ENCODE assay signal across 1 cellular context in genomic region chr1:71080178-71080781, GRCh38.
TF ChIP-seq lines count a peak whose summit lies in the region.

No MANE protein-coding gene starts in this region.

TF ChIP-seq in GM23338, 12 proteins besides CTCF, POLR2A, EP300 and RAD21 (continued from another document):
- TF ChIP-seq REST (IDR thresholded peaks at IDR 0.05; ENCODE audit: unreplicated experiment) (no peak), EZH2 (IDR thresholded peaks at IDR 0.05; ENCODE audit: low read depth, unreplicated experiment) (no peak), CREB1 (CRISPR knock-in tag; IDR thresholded peaks at IDR 0.05; ENCODE audit: low read depth) (no peak), JUNB (IDR thresholded peaks at IDR 0.05; ENCODE audit: unreplicated experiment) (no peak), ETS1 (IDR thresholded peaks at IDR 0.05) (no peak), ZNF462 (CRISPR knock-in tag; IDR thresholded peaks at IDR 0.05) (no peak)
